In genomic region chr3:127486337-127486944, GRCh38 we compare ENCODE assay signal across 19 cellular contexts.
A peak's percentile ranks its signal among the peaks of the same experiment; 100 is the strongest.
DNase-seq lines count a peak whose midpoint lies in the region; ATAC-seq and TF ChIP-seq lines count a peak whose summit lies in the region.
"Had no signal": no experiment of that assay in that cellular context is flagged by ENCODE, and none has a peak within 500 bp of the region (broad histone marks: within the 10 kb centered on the region; RNA-seq: fewer than 3 reads in every experiment).

No MANE protein-coding gene starts in this region.

- H2AK5ac ChIP-seq in IMR-90 (ENCODE audit: low read depth, low read length), result no peak overlapping the region

- H2BK20ac ChIP-seq in IMR-90 (ENCODE audit: low read depth, low read length), result no peak overlapping the region

- no peak overlapping the region for H2BK5ac ChIP-seq in IMR-90 (ENCODE audit: low read depth, low read length, poor library complexity, severe bottlenecking)

- no peak overlapping the region for H2AFZ ChIP-seq in IMR-90 (replicated peaks; ENCODE audit: low read length, poor library complexity)

- intact Hi-C loops in cardiac septum (cut with DNase I) (no loop called here), left ventricle myocardium superior (cut with micrococcal nuclease) (no loop called here), IMR-90 (cut with micrococcal nuclease) (no loop called here), upper lobe of right lung (cut with DNase I) (no loop called here)

- H3K56ac ChIP-seq in IMR-90 (ENCODE audit: extremely low read depth, insufficient read depth, low read length), result no peak overlapping the region

- CTCF ChIA-PET in IMR-90 (lab: Yijun Ruan, JAX), result no interaction called here

- in situ Hi-C loops in IMR-90 (cut with MboI; ENCODE audit: low sequenced_read_pairs), result no loop called here

- H3K4me1 ChIP-seq in IMR-90 (ENCODE audit: control insufficient read depth, insufficient read depth, low read length) (no peaks in the 10 kb centered on the region), lung (ENCODE audit: control insufficient read depth in 2 of 2, insufficient read depth in 2 of 2, low read length in 2 of 2) (no peaks in the 10 kb centered on the region), upper lobe of right lung (no peaks in the 10 kb centered on the region)

- no peak overlapping the region for H3K9ac ChIP-seq in IMR-90 (ENCODE audit: low read depth, low read length)

- H3K9me1 ChIP-seq in IMR-90 (ENCODE audit: insufficient read depth, low read length), result no peaks in the 10 kb centered on the region

- no peak overlapping the region for H4K5ac ChIP-seq in IMR-90 (ENCODE audit: low read depth, low read length)

- H3K23ac ChIP-seq in IMR-90 (ENCODE audit: low read depth, low read length), result no peak overlapping the region

- H3K27ac ChIP-seq in IMR-90 (ENCODE audit: insufficient read depth, low read length), result no peak overlapping the region
- H3K27ac ChIP-seq in lung (ENCODE audit: low read depth in 1 of 2, low read length in 1 of 2), result no peak overlapping the region
- no peak overlapping the region for H3K27ac ChIP-seq in upper lobe of right lung
- H3K27ac ChIP-seq: adrenal gland had no signal

- ATAC-seq in left ventricle myocardium superior, result no peak
- ATAC-seq in IMR-90 (ENCODE audit: low read depth), result no peak
- no peak for ATAC-seq in lung (ENCODE audit: insufficient read depth, low FRiP score)
- ATAC-seq in upper lobe of right lung, result no peak
- no peak for ATAC-seq in GM18870 (IDR thresholded peaks at IDR 0.05; ENCODE audit: unreplicated experiment)
- ATAC-seq: Panc1, T-helper 17 cell had no signal

- 83% methylated on average over 1 of the region's 10 CpGs; no CpG with 5 or more reads in 1 of the 2 experiments for WGBS in IMR-90 (ENCODE audit: extremely low coverage in 2 of 2, insufficient read length in 1 of 2), 2 experiments
- WGBS in lung, 2 donors, result 86 to 92% methylated on average over 10 of the region's 10 CpGs

- H3K79me1 ChIP-seq in IMR-90 (ENCODE audit: low read depth in 1 of 2, low read length in 2 of 2), result no peaks in the 10 kb centered on the region

- DNase-seq in cardiac septum (ENCODE audit: low spot score) (peak; percentile 20), left ventricle myocardium superior (no peak), IMR-90 (no peak), lung (ENCODE audit: low spot score) (peak; percentile 14), upper lobe of right lung (peak; percentile 40)
- no peak for DNase-seq in effector CD8-positive, alpha-beta T cell (lab: John Stamatoyannopoulos, UW)
- no peak for DNase-seq in activated CD4-positive, alpha-beta T cell treated with anti-CD3 and anti-CD28 coated beads for 1 hour
- DNase-seq: activated gamma-delta T cell; activated T-cell treated with anti-CD3 and anti-CD28 coated beads for 4 hours; MV-4-11; NCI-H2171 treated with DMSO at 0.1 percent for 48 hours; NCI-H526; occipital lobe; stimulated activated CD4-positive, alpha-beta T cell treated with anti-CD3 and anti-CD28 coated beads, Interleukin-4, amount 100 ng/mL, for 24 hours; stimulated activated naive CD4-positive, alpha-beta T cell; T-helper 17 cell had no signal

- peaks cover 13% of the 10 kb centered on the region for H3K27me3 ChIP-seq in IMR-90 (ENCODE audit: control insufficient read depth, insufficient read depth, low read length)
- H3K27me3 ChIP-seq in lung (ENCODE audit: control insufficient read depth, insufficient read depth), result no peaks in the 10 kb centered on the region
- no peaks in the 10 kb centered on the region for H3K27me3 ChIP-seq in upper lobe of right lung
- H3K27me3 ChIP-seq: adrenal gland had no signal

- no TSS peak for BruUV-seq in IMR-90 (replicated peaks; lab: Mats Ljungman, UMichigan)

- no peak overlapping the region for H4K8ac ChIP-seq in IMR-90 (ENCODE audit: low read depth in 2 of 2, low read length in 2 of 2)

- H2AK9ac ChIP-seq in IMR-90 (replicated peaks; ENCODE audit: low read depth, low read length, poor library complexity), result no peak overlapping the region

- no peaks in the 10 kb centered on the region for H3K36me3 ChIP-seq in IMR-90 (ENCODE audit: control insufficient read depth, insufficient read depth, low read length)
- no peaks in the 10 kb centered on the region for H3K36me3 ChIP-seq in lung (ENCODE audit: control insufficient read depth in 2 of 2, insufficient read depth in 2 of 2, low read length in 2 of 2)
- no peaks in the 10 kb centered on the region for H3K36me3 ChIP-seq in upper lobe of right lung
- H3K36me3 ChIP-seq: adrenal gland had no signal

- H4K91ac ChIP-seq in IMR-90 (ENCODE audit: insufficient read depth, low read depth, low read length), result no peak overlapping the region

- no peak overlapping the region for H3K4ac ChIP-seq in IMR-90 (ENCODE audit: low read depth, low read length)

- H3K18ac ChIP-seq in IMR-90 (ENCODE audit: low read depth, low read length), result no peak overlapping the region

- no peak overlapping the region for H2BK120ac ChIP-seq in IMR-90 (ENCODE audit: low read depth, low read length)

- H3K4me3 ChIP-seq in IMR-90 (ENCODE audit: insufficient read depth, low read depth, low read length) (no peak overlapping the region), lung (no peak overlapping the region), upper lobe of right lung (no peak overlapping the region)
- H3K4me3 ChIP-seq: adrenal gland had no signal

- H3K9me3 ChIP-seq in IMR-90 (ENCODE audit: control insufficient read depth, insufficient read depth, low read length), result no peaks in the 10 kb centered on the region
- no peaks in the 10 kb centered on the region for H3K9me3 ChIP-seq in lung (ENCODE audit: control insufficient read depth in 2 of 2, insufficient read depth in 1 of 2, low read length in 1 of 2)
- no peaks in the 10 kb centered on the region for H3K9me3 ChIP-seq in upper lobe of right lung
- H3K9me3 ChIP-seq: adrenal gland had no signal

- H3K4me2 ChIP-seq in IMR-90 (ENCODE audit: low read depth, low read length), result no peak overlapping the region

- H2BK15ac ChIP-seq in IMR-90 (ENCODE audit: low read depth, low read length), result no peak overlapping the region

- dilution Hi-C loops in IMR-90 (cut with HindIII; ENCODE audit: low sequenced_read_pairs, unreplicated experiment), result no loop called here

- TF ChIP-seq CTCF in IMR-90 (conservative IDR thresholded peaks at IDR 0.05; ENCODE audit: low read depth, low read length), result no peak
- no peak for TF ChIP-seq CTCF in lung (IDR thresholded peaks at IDR 0.05; ENCODE audit: control extremely low read depth, extremely low read depth)
- no peak for TF ChIP-seq CTCF in upper lobe of right lung (IDR thresholded peaks at IDR 0.05)

- POLR2A ChIA-PET in IMR-90 (lab: Charles Lee; ENCODE audit: unreplicated experiment), result no interaction called here

- TF ChIP-seq RAD21 in IMR-90 (IDR thresholded peaks at IDR 0.05; ENCODE audit: low read length), result no peak

- no peak for TF ChIP-seq POLR2A in IMR-90 (IDR thresholded peaks at IDR 0.05; ENCODE audit: low read depth, low read length)

- H4K20me1 ChIP-seq in IMR-90 (ENCODE audit: insufficient read depth, low read length), result no peaks in the 10 kb centered on the region

- H3K14ac ChIP-seq in IMR-90 (replicated peaks; ENCODE audit: low read depth, low read length), result no peak overlapping the region

TF ChIP-seq in IMR-90, 13 proteins besides CTCF, POLR2A, EP300 and RAD21:
- TF ChIP-seq CEBPB (IDR thresholded peaks at IDR 0.05; ENCODE audit: low read depth, low read length) (no peak), SMC3 (IDR thresholded peaks at IDR 0.05; ENCODE audit: low read depth, low read length) (no peak), ELK1 (IDR thresholded peaks at IDR 0.05; ENCODE audit: borderline replicate concordance, low read depth, low read length) (no peak), MAFK (IDR thresholded peaks at IDR 0.05; ENCODE audit: low read depth, low read length) (no peak), USF2 (IDR thresholded peaks at IDR 0.05; ENCODE audit: low read depth, low read length) (peak; percentile 73), MXI1 (IDR thresholded peaks at IDR 0.05; ENCODE audit: borderline replicate concordance, low read depth, low read length) (no peak), CHD1 (IDR thresholded peaks at IDR 0.05; ENCODE audit: low read depth, low read length) (no peak)

Comparison
In these comparisons a context has a peak if more than half of its experiments do, and no peak if none do; other contexts are left out.
1. DNase-seq: peak in cardiac septum (single experiment), lung (single experiment) and upper lobe of right lung (single experiment); none in left ventricle myocardium superior (single experiment), IMR-90 (single experiment), effector CD8-positive, alpha-beta T cell (single experiment) and activated CD4-positive, alpha-beta T cell treated with anti-CD3 and anti-CD28 coated beads for 1 hour (single experiment).